16 cellular contexts compared by ENCODE assay signal in the genomic region with DNA sequence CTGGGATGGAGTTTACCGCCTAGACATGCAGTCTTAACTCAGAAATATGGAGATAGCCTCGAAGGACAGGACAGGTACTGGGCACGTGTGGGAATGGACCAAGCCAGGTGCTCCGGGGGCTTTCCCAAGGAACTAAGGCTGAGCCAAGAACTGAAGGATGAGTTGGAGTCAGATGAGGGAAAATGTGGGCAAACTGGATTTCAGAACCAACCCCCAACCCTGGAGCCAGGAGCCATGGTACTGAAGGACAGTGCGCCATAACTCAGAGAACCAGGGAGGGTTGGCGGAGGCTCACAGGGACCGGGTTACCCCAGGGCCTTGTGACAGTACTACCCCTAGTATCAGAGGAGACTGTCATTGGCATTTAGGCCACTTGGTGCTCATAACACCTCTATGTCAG. TPM values are rescaled to one million over a fixed set of nuclear protein-coding genes. Genes with fewer than 3 reads are reported as not detected.
"Had no signal": no experiment of that assay in that cellular context is flagged by ENCODE, and none has a peak within 500 bp of the region (broad histone marks: within the 10 kb centered on the region; RNA-seq: fewer than 3 reads in every experiment).

No MANE protein-coding gene starts in this region.

- H3K27me3 Mint-ChIP-seq: naive thymus-derived CD8-positive, alpha-beta T cell had no signal

- ATAC-seq: activated T-cell treated with anti-CD3 and anti-CD28 coated beads, Interleukin-2, amount 50 U/mL, for 72 hours; lower lobe of right lung; naive thymus-derived CD8-positive, alpha-beta T cell had no signal

- H3K4me3 ChIP-seq: dorsolateral prefrontal cortex, lower lobe of right lung, thyroid gland, uterus had no signal

- H3K36me3 ChIP-seq: uterus had no signal

- H3K27ac Mint-ChIP-seq: activated T-cell treated with anti-CD3 and anti-CD28 coated beads, Interleukin-2, amount 50 U/mL, for 72 hours; endodermal cell had no signal

- H3K4me1 ChIP-seq: uterus had no signal

- H3K27me3 ChIP-seq: brain microvascular endothelial cell, dorsolateral prefrontal cortex, thyroid gland, uterus had no signal

- H3K27ac ChIP-seq: brain microvascular endothelial cell, epithelial cell of prostate, lower lobe of right lung, thyroid gland, uterus had no signal

- H3K4me3 Mint-ChIP-seq: endodermal cell had no signal

- H3K9me3 ChIP-seq: lower lobe of right lung, thyroid gland, uterus had no signal

- H3K9me3 Mint-ChIP-seq: activated T-cell treated with anti-CD3 and anti-CD28 coated beads, Interleukin-2, amount 50 U/mL, for 72 hours; naive thymus-derived CD8-positive, alpha-beta T cell had no signal

- DNase-seq: activated CD4-positive, alpha-beta T cell treated with anti-CD3 and anti-CD28 coated beads, Interleukin-2, amount 50 U/mL, for 1 hour; activated gamma-delta T cell; activated T-cell treated with anti-CD3 and anti-CD28 coated beads, Interleukin-2, amount 50 U/mL, for 72 hours; brain microvascular endothelial cell; central memory CD4-positive, alpha-beta T cell; dorsolateral prefrontal cortex; endodermal cell; foreskin fibroblast; lower lobe of right lung; naive thymus-derived CD8-positive, alpha-beta T cell; nucleus accumbens; stimulated activated naive CD4-positive, alpha-beta T cell treated with Interleukin-2 at 50 U/mL for 16 hours; T-helper 9 cell; thyroid gland; uterus had no signal

RNA-seq across cellular contexts. Expression of a gene that starts 52.9 kb away (rescaled TPM):
- polyA plus RNA-seq: naive thymus-derived CD8-positive, alpha-beta T cell had no signal
